In genomic region chr3:140472621-140473020, GRCh38 we compare ENCODE assay signal across 16 cellular contexts.
A peak's percentile ranks its signal among the peaks of the same experiment; 100 is the strongest.
DNase-seq lines count a peak whose midpoint lies in the region; ATAC-seq and TF ChIP-seq lines count a peak whose summit lies in the region.
"Had no signal": no experiment of that assay in that cellular context is flagged by ENCODE, and none has a peak within 500 bp of the region (broad histone marks: within the 10 kb centered on the region; RNA-seq: fewer than 3 reads in every experiment).

No MANE protein-coding gene starts in this region.

- H3K27ac ChIP-seq in osteoblast (ENCODE audit: low read depth, low read length), result no peak overlapping the region

- ATAC-seq in GM19455 (IDR thresholded peaks at IDR 0.05; ENCODE audit: unreplicated experiment), result no peak
- ATAC-seq: HCT116 had no signal

- peaks cover 33% of the 10 kb centered on the region for H3K4me1 ChIP-seq in osteoblast (ENCODE audit: insufficient read depth, low read length)

- intact Hi-C loops in head of caudate nucleus (cut with DNase I), result no loop called here

- no peaks in the 10 kb centered on the region for H3K9me3 ChIP-seq in osteoblast (ENCODE audit: low read depth, low read length)

- TF ChIP-seq CTCF in epithelial cell of esophagus (IDR thresholded peaks at IDR 0.05; ENCODE audit: insufficient read depth, low read depth, low read length, missing control alignments) (no peak), osteoblast (IDR thresholded peaks at IDR 0.05; ENCODE audit: extremely low read depth, low read depth, low read length) (no peak)

- H2AFZ ChIP-seq in osteoblast (ENCODE audit: low read length), result no peak overlapping the region

- H3K4me2 ChIP-seq in osteoblast (ENCODE audit: insufficient read depth, low read length), result peak overlapping the region; percentile 3

- DNase-seq in Caki2 (ENCODE audit: low read depth) (peak; percentile 46), RKO (ENCODE audit: low spot score) (peak; percentile 5), epithelial cell of esophagus (ENCODE audit: low read depth) (peak; percentile 64), osteoblast (ENCODE audit: insufficient read length, low spot score, missing footprints) (peak; percentile 86), head of caudate nucleus (no peak)
- DNase-seq in activated CD4-positive, alpha-beta T cell treated with anti-CD3 and anti-CD28 coated beads for 1 hour, result no peak
- DNase-seq: ACHN; C1 segment of cervical spinal cord; CD8-positive, alpha-beta memory T cell; EL; GOT3; NCI-H1105; NCI-H2081 treated with DMSO at 0.1 percent for 48 hours; RPMI8226 had no signal

- H3K36me3 ChIP-seq in osteoblast (ENCODE audit: insufficient read depth, low read length), result no peaks in the 10 kb centered on the region

- no peak overlapping the region for H3K4me3 ChIP-seq in epithelial cell of esophagus (ENCODE audit: low read length)
- no peak overlapping the region for H3K4me3 ChIP-seq in osteoblast (ENCODE audit: insufficient read depth, low read length)

- no peaks in the 10 kb centered on the region for H4K20me1 ChIP-seq in osteoblast (ENCODE audit: insufficient read depth, low read length)

- in situ Hi-C loops in Caki2 (cut with HindIII; ENCODE audit: low pct_unique_long_range_greater_than_20kb, low sequenced_read_pairs), result no loop called here

- H3K79me2 ChIP-seq in osteoblast (ENCODE audit: insufficient read depth, low read length), result no peaks in the 10 kb centered on the region

- H3K27me3 ChIP-seq in osteoblast (ENCODE audit: insufficient read depth, low read length), result no peaks in the 10 kb centered on the region

Comparison
In these comparisons a context has a peak if more than half of its experiments do, and no peak if none do; other contexts are left out.
1. DNase-seq: peak in Caki2 (single experiment), RKO (single experiment), epithelial cell of esophagus (single experiment) and osteoblast (single experiment); none in head of caudate nucleus (0 of 42) and activated CD4-positive, alpha-beta T cell treated with anti-CD3 and anti-CD28 coated beads for 1 hour (single experiment).